1 cellular context compared by ENCODE assay signal in the genomic region with DNA sequence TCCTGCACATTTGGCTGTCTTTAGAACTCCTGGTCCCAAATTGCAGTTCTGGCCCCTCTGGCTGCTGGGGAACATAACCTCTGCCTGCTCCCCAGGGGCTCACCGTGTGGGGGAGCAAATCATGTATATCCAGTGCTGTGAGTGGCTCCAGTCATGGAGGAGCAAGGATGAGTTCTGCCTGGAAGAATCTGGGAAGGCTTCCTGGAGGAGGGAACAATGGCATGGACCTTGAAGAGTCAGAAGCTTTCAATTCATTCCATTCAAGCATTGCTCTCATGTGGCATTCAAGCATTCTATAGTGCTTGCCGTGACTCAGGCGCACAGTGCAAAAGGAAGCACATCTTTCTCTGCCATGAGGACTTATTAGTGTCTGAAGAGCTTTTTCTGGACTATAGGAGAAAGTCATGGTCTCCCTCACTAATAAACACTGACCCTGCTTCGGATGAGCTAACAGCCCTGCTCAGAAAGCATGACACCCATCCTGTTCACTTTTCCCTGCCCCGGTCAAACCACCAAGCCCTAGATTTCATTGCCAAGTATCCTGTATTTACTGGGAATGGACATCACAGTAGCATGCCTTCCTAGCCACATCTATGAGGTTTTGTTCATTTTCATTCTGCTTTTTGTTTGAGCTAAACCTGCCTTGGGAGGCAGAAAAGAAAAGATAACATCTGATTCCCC.
TF ChIP-seq lines count a peak whose summit lies in the region.

No MANE protein-coding gene starts in this region.

TF ChIP-seq in endothelial cell of umbilical vein, 7 proteins besides CTCF, POLR2A, EP300 and RAD21 (continued from another document):
- TF ChIP-seq, protein P1, sequence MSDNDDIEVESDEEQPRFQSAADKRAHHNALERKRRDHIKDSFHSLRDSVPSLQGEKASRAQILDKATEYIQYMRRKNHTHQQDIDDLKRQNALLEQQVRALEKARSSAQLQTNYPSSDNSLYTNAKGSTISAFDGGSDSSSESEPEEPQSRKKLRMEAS (IDR thresholded peaks at IDR 0.05; ENCODE audit: insufficient read depth, insufficient read length) = no peak
- TF ChIP-seq POLR2AphosphoS5 (IDR thresholded peaks at IDR 0.05; ENCODE audit: insufficient read depth, low read depth, low read length) = no peak
TF ChIP-seq in endothelial cell of umbilical vein: peak in this region for 0.
